1 cellular context compared by ENCODE assay signal in the genomic region with DNA sequence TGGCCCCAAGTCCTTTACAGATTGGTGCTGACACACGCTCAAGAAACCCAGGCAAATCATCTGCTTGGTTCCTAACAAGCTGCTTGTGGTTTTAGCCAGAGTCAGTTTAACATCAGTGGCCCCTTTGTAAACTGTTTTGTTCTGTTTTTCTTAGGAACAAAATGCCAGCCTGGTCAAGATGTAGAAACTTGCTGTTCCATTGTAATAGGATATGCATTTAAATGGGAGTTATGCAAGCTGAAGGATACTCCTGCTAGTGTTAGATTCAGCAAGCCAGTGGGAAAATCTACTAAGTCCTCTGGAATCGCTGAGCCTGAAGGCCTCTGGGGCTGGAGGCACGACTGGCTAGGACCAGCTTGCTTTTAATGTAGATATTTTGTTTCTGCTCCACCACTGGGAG.
TF ChIP-seq lines count a peak whose summit lies in the region.

No MANE protein-coding gene starts in this region.

TF ChIP-seq in H1, 55 proteins besides CTCF, POLR2A, EP300 and RAD21:
- TF ChIP-seq TEAD4 (IDR thresholded peaks at IDR 0.05; ENCODE audit: low read depth, low read length): peak; percentile 68; the same call in 1 of the 2 replicates
- peak; percentile 66 for TF ChIP-seq CEBPB (IDR thresholded peaks at IDR 0.05; ENCODE audit: low read depth, low read length)
- TF ChIP-seq, protein P1, sequence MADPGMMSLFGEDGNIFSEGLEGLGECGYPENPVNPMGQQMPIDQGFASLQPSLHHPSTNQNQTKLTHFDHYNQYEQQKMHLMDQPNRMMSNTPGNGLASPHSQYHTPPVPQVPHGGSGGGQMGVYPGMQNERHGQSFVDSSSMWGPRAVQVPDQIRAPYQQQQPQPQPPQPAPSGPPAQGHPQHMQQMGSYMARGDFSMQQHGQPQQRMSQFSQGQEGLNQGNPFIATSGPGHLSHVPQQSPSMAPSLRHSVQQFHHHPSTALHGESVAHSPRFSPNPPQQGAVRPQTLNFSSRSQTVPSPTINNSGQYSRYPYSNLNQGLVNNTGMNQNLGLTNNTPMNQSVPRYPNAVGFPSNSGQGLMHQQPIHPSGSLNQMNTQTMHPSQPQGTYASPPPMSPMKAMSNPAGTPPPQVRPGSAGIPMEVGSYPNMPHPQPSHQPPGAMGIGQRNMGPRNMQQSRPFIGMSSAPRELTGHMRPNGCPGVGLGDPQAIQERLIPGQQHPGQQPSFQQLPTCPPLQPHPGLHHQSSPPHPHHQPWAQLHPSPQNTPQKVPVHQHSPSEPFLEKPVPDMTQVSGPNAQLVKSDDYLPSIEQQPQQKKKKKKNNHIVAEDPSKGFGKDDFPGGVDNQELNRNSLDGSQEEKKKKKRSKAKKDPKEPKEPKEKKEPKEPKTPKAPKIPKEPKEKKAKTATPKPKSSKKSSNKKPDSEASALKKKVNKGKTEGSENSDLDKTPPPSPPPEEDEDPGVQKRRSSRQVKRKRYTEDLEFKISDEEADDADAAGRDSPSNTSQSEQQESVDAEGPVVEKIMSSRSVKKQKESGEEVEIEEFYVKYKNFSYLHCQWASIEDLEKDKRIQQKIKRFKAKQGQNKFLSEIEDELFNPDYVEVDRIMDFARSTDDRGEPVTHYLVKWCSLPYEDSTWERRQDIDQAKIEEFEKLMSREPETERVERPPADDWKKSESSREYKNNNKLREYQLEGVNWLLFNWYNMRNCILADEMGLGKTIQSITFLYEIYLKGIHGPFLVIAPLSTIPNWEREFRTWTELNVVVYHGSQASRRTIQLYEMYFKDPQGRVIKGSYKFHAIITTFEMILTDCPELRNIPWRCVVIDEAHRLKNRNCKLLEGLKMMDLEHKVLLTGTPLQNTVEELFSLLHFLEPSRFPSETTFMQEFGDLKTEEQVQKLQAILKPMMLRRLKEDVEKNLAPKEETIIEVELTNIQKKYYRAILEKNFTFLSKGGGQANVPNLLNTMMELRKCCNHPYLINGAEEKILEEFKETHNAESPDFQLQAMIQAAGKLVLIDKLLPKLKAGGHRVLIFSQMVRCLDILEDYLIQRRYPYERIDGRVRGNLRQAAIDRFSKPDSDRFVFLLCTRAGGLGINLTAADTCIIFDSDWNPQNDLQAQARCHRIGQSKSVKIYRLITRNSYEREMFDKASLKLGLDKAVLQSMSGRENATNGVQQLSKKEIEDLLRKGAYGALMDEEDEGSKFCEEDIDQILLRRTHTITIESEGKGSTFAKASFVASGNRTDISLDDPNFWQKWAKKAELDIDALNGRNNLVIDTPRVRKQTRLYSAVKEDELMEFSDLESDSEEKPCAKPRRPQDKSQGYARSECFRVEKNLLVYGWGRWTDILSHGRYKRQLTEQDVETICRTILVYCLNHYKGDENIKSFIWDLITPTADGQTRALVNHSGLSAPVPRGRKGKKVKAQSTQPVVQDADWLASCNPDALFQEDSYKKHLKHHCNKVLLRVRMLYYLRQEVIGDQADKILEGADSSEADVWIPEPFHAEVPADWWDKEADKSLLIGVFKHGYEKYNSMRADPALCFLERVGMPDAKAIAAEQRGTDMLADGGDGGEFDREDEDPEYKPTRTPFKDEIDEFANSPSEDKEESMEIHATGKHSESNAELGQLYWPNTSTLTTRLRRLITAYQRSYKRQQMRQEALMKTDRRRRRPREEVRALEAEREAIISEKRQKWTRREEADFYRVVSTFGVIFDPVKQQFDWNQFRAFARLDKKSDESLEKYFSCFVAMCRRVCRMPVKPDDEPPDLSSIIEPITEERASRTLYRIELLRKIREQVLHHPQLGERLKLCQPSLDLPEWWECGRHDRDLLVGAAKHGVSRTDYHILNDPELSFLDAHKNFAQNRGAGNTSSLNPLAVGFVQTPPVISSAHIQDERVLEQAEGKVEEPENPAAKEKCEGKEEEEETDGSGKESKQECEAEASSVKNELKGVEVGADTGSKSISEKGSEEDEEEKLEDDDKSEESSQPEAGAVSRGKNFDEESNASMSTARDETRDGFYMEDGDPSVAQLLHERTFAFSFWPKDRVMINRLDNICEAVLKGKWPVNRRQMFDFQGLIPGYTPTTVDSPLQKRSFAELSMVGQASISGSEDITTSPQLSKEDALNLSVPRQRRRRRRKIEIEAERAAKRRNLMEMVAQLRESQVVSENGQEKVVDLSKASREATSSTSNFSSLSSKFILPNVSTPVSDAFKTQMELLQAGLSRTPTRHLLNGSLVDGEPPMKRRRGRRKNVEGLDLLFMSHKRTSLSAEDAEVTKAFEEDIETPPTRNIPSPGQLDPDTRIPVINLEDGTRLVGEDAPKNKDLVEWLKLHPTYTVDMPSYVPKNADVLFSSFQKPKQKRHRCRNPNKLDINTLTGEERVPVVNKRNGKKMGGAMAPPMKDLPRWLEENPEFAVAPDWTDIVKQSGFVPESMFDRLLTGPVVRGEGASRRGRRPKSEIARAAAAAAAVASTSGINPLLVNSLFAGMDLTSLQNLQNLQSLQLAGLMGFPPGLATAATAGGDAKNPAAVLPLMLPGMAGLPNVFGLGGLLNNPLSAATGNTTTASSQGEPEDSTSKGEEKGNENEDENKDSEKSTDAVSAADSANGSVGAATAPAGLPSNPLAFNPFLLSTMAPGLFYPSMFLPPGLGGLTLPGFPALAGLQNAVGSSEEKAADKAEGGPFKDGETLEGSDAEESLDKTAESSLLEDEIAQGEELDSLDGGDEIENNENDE (IDR thresholded peaks at IDR 0.05; ENCODE audit: insufficient replicate concordance, low read length): peak; percentile 87
- peak; percentile 59; the same call in 1 of the 2 replicates for TF ChIP-seq POU5F1 (IDR thresholded peaks at IDR 0.05; ENCODE audit: low read depth, low read length)
- no peak for TF ChIP-seq SAP30 (IDR thresholded peaks at IDR 0.05; ENCODE audit: insufficient read depth, insufficient replicate concordance, low read length)
TF ChIP-seq in H1: peak in this region for 4.
